In the genomic region with DNA sequence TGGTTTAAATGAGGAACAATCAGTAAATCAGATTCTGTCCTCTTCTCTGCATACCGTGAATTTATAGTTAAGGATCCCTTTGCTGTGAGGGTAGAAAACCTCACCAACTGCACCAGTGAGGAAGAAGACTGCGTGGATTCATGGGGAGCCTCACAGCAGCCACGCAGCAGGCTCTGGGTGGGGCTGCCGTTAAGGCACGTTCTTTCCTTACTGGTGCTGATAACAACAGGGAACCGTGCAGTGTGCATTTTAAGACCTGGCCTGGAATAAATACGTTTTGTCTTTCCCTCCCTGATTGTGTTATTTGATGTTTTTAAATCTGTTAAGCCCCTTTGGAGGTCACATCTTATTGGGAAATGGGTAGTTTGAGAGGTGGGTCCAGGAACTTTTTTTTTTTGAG, we compare ENCODE assay signal across 26 cellular contexts. TPM values are rescaled to one million over a fixed set of nuclear protein-coding genes. Genes with fewer than 3 reads are reported as not detected.
"Had no signal": no experiment of that assay in that cellular context is flagged by ENCODE, and none has a peak within 500 bp of the region (broad histone marks: within the 10 kb centered on the region; RNA-seq: fewer than 3 reads in every experiment).

No MANE protein-coding gene starts in this region.

- H3K4me3 ChIP-seq: coronary artery, dorsolateral prefrontal cortex, esophagus squamous epithelium, gastrocnemius medialis, heart right ventricle, left lung, lower lobe of right lung, mucosa of descending colon had no signal

- H3K36me3 ChIP-seq: gastrocnemius medialis, lower lobe of right lung had no signal

- H3K9me3 ChIP-seq: esophagus squamous epithelium, gastrocnemius medialis, heart right ventricle, left lung, lower lobe of right lung, mucosa of descending colon had no signal

- H3K27ac ChIP-seq: coronary artery, dorsolateral prefrontal cortex, esophagus squamous epithelium, gastrocnemius medialis, heart right ventricle, left lung, lower lobe of right lung had no signal

- DNase-seq: dermis blood vessel endothelial cell; dorsolateral prefrontal cortex; effector CD4-positive, alpha-beta T cell; effector memory CD4-positive, alpha-beta T cell; esophagus squamous epithelium; foreskin fibroblast; foreskin melanocyte; gastrocnemius medialis; glutamatergic neuron; head of caudate nucleus; heart right ventricle; hippocampal formation; left cardiac atrium; left lung; left ventricle myocardium superior; lower lobe of right lung; mesenchymal stem cell; mucosa of descending colon had no signal

- H3K27me3 ChIP-seq: dorsolateral prefrontal cortex, esophagus squamous epithelium, gastrocnemius medialis, heart right ventricle, left lung had no signal

- FAIRE-seq: colon, endothelial cell of umbilical vein, islet of Langerhans, keratinocyte had no signal

- H3K4me1 ChIP-seq: esophagus squamous epithelium, left lung, lower lobe of right lung had no signal

- ATAC-seq: esophagus mucosa, gastrocnemius medialis, heart right ventricle, left cardiac atrium, left lung, left ventricle myocardium superior, lower lobe of right lung, mucosa of descending colon had no signal

RNA-seq across cellular contexts. Expression of a gene that starts 17.6 kb away (rescaled TPM):
- total RNA-seq: epithelial cell of proximal tubule, left lung, lower lobe of right lung, mesenteric fat pad had no signal

RNA-seq across cellular contexts. Expression of a gene that starts 43.9 kb away (rescaled TPM):
- total RNA-seq: dermis blood vessel endothelial cell, endothelial cell of umbilical vein, epithelial cell of proximal tubule, mesenteric fat pad had no signal
- polyA plus RNA-seq: keratinocyte had no signal
